In genomic region chr9:108939975-108940374, GRCh38 we compare ENCODE assay signal across 8 cellular contexts.
"Had no signal": no experiment of that assay in that cellular context is flagged by ENCODE, and none has a peak within 500 bp of the region (broad histone marks: within the 10 kb centered on the region; RNA-seq: fewer than 3 reads in every experiment).

No MANE protein-coding gene starts in this region.

- DNase-seq: GDM1, GF-D8 had no signal

- H3K4me3 ChIP-seq: GM12878 had no signal

- ATAC-seq: GM12878 had no signal

- FAIRE-seq: G401.6, GM12878, GM12891, GM12892, GM18507, GM19239 had no signal
